Comparison of ENCODE assay signal across 8 cellular contexts in genomic region chr5:81751836-81752643, GRCh38. TPM values are rescaled to one million over a fixed set of nuclear protein-coding genes. Genes with fewer than 3 reads are reported as not detected.
DNase-seq lines count a peak whose midpoint lies in the region; ATAC-seq and FAIRE-seq lines count a peak whose summit lies in the region.

No MANE protein-coding gene starts in this region.

- H3K27ac Mint-ChIP-seq in activated T-helper 1 cell treated with anti-CD3 and anti-CD28 coated beads, Interleukin-12 subunit alpha, Interleukin-12 subunit beta, Interleukin-2, Interleukin-4 antibody, amounts not matched to agents 30 ng/mL and 10 ng/mL and 1 ng/mL, durations not matched to agents 14 hours and 24 hours and 36 hours, result peak overlapping the region; percentile 30

- ATAC-seq in HG03378 (IDR thresholded peaks at IDR 0.05; ENCODE audit: unreplicated experiment) (peak; percentile 1), GM19397 (IDR thresholded peaks at IDR 0.05; ENCODE audit: unreplicated experiment) (no peak)

- peaks cover 26 to 61% (median 34%) of the 10 kb centered on the region in 10 experiments for H3K4me1 ChIP-seq in BLaER1 treated with 17β-estradiol and CSF1 and Interleukin-3, amounts not matched to agents 10 nM and 100 nM

- no peaks in the 10 kb centered on the region for H3K9me3 Mint-ChIP-seq in activated T-helper 1 cell treated with anti-CD3 and anti-CD28 coated beads, Interleukin-12 subunit alpha, Interleukin-12 subunit beta, Interleukin-2, Interleukin-4 antibody, amounts not matched to agents 30 ng/mL and 10 ng/mL and 1 ng/mL, durations not matched to agents 14 hours and 24 hours and 36 hours

- peaks cover 0 to 26% (median 0%) of the 10 kb centered on the region in 11 experiments; a peak in 7 of 22 replicates for H4K20me1 ChIP-seq in BLaER1 treated with 17β-estradiol and CSF1 and Interleukin-3, amounts not matched to agents 10 nM and 100 nM

- FAIRE-seq in frontal cortex (lab: Jason Lieb, UNC), result no peak

- peaks cover 24% of the 10 kb centered on the region for H3K4me1 Mint-ChIP-seq in activated T-helper 1 cell treated with anti-CD3 and anti-CD28 coated beads, Interleukin-12 subunit alpha, Interleukin-12 subunit beta, Interleukin-2, Interleukin-4 antibody, amounts not matched to agents 30 ng/mL and 10 ng/mL and 1 ng/mL, durations not matched to agents 14 hours and 24 hours and 36 hours (ENCODE audit: low read depth)

- peak overlapping the region; percentile 86 to 97 (median 91) for H3K9ac ChIP-seq in BLaER1 treated with 17β-estradiol and CSF1 and Interleukin-3, amounts not matched to agents 10 nM and 100 nM

- no peaks in the 10 kb centered on the region; a peak in 1 of 22 replicates for H3K27me3 ChIP-seq in BLaER1 treated with 17β-estradiol and CSF1 and Interleukin-3, amounts not matched to agents 10 nM and 100 nM

- H3K4me2 ChIP-seq in BLaER1 treated with 17β-estradiol and CSF1 and Interleukin-3, amounts not matched to agents 10 nM and 100 nM, result peak overlapping the region; percentile 89 to 97 (median 94)

- H3K36me3 ChIP-seq in BLaER1 treated with 17β-estradiol and CSF1 and Interleukin-3, amounts not matched to agents 10 nM and 100 nM, result no peaks in the 10 kb centered on the region

- intact Hi-C loops in activated T-helper 1 cell treated with anti-CD3 and anti-CD28 coated beads, Interleukin-12 subunit alpha, Interleukin-12 subunit beta, Interleukin-2, Interleukin-4 antibody, amounts not matched to agents 30 ng/mL and 10 ng/mL and 1 ng/mL, durations not matched to agents 14 hours and 24 hours and 36 hours (cut with micrococcal nuclease), result loop anchor here (1.0 to 5.0 kb wide), 8 partner anchors 27 to 1325 kb away; partner anchors contain the start of genes RPS23, TMEM167A, XRCC4 and ZCCHC9

- peaks cover 10% of the 10 kb centered on the region for H3K27me3 Mint-ChIP-seq in activated T-helper 1 cell treated with anti-CD3 and anti-CD28 coated beads, Interleukin-12 subunit alpha, Interleukin-12 subunit beta, Interleukin-2, Interleukin-4 antibody, amounts not matched to agents 30 ng/mL and 10 ng/mL and 1 ng/mL, durations not matched to agents 14 hours and 24 hours and 36 hours (ENCODE audit: insufficient read depth)

- H3K4me3 Mint-ChIP-seq in activated T-helper 1 cell treated with anti-CD3 and anti-CD28 coated beads, Interleukin-12 subunit alpha, Interleukin-12 subunit beta, Interleukin-2, Interleukin-4 antibody, amounts not matched to agents 30 ng/mL and 10 ng/mL and 1 ng/mL, durations not matched to agents 14 hours and 24 hours and 36 hours, result peak overlapping the region; percentile 78

- peak overlapping the region; percentile 47 to 76 (median 69) for H3K4me3 ChIP-seq in BLaER1 treated with 17β-estradiol and CSF1 and Interleukin-3, amounts not matched to agents 10 nM and 100 nM

- H3K27ac ChIP-seq in BLaER1 treated with 17β-estradiol and CSF1 and Interleukin-3, amounts not matched to agents 10 nM and 100 nM, result peak overlapping the region; percentile 76 to 98 (median 93)

- peaks cover 3% of the 10 kb centered on the region for H3K36me3 Mint-ChIP-seq in activated T-helper 1 cell treated with anti-CD3 and anti-CD28 coated beads, Interleukin-12 subunit alpha, Interleukin-12 subunit beta, Interleukin-2, Interleukin-4 antibody, amounts not matched to agents 30 ng/mL and 10 ng/mL and 1 ng/mL, durations not matched to agents 14 hours and 24 hours and 36 hours (ENCODE audit: low read depth)

- no peak for DNase-seq in activated T-helper 1 cell treated with anti-CD3 and anti-CD28 coated beads, Interleukin-12 subunit alpha, Interleukin-12 subunit beta, Interleukin-2, Interleukin-4 antibody, amounts not matched to agents 30 ng/mL and 10 ng/mL and 1 ng/mL, durations not matched to agents 14 hours and 24 hours and 36 hours (ENCODE audit: low spot score)
- DNase-seq in globus pallidus (ENCODE audit: low spot score), result peak; percentile 62
- DNase-seq in pons (ENCODE audit: low spot score), result peak; percentile 63
- DNase-seq in frontal cortex (ENCODE audit: low spot score in 2 of 2), result no peak
- no peak for DNase-seq in UCSD-AML1 (lab: John Stamatoyannopoulos, UW; ENCODE audit: unreplicated experiment)

- no peaks in the 10 kb centered on the region for H3K9me3 ChIP-seq in BLaER1 treated with 17β-estradiol and CSF1 and Interleukin-3, amounts not matched to agents 10 nM and 100 nM (replicated peaks in 1 of 11)

RNA-seq across cellular contexts. Expression of gene SSBP2, which starts 1.1 kb away (rescaled TPM):
- total RNA-seq in activated T-helper 1 cell treated with anti-CD3 and anti-CD28 coated beads, Interleukin-12 subunit alpha, Interleukin-12 subunit beta, Interleukin-2, Interleukin-4 antibody, amounts not matched to agents 30 ng/mL and 10 ng/mL and 1 ng/mL, durations not matched to agents 14 hours and 24 hours and 36 hours, result 8.4 and 12.7 TPM in 2 replicates
- 266 TPM for total RNA-seq in frontal cortex

Comparison
In these comparisons a context has a peak if more than half of its experiments do, and no peak if none do; other contexts are left out.
1. DNase-seq: peak in globus pallidus (single experiment) and pons (single experiment); none in activated T-helper 1 cell treated with anti-CD3 and anti-CD28 coated beads, Interleukin-12 subunit alpha, Interleukin-12 subunit beta, Interleukin-2, Interleukin-4 antibody, amounts not matched to agents 30 ng/mL and 10 ng/mL and 1 ng/mL, durations not matched to agents 14 hours and 24 hours and 36 hours (single experiment), frontal cortex (0 of 2) and UCSD-AML1 (single experiment).
2. RNA of gene SSBP2, which starts 1.1 kb away (total RNA-seq): 266 TPM in frontal cortex (single experiment); 8.4 to 12.7 TPM in activated T-helper 1 cell treated with anti-CD3 and anti-CD28 coated beads, Interleukin-12 subunit alpha, Interleukin-12 subunit beta, Interleukin-2, Interleukin-4 antibody, amounts not matched to agents 30 ng/mL and 10 ng/mL and 1 ng/mL, durations not matched to agents 14 hours and 24 hours and 36 hours; every median in the first group is over 10 times any median in the second.